ENCODE assay signal across 1 cellular context in the genomic region with DNA sequence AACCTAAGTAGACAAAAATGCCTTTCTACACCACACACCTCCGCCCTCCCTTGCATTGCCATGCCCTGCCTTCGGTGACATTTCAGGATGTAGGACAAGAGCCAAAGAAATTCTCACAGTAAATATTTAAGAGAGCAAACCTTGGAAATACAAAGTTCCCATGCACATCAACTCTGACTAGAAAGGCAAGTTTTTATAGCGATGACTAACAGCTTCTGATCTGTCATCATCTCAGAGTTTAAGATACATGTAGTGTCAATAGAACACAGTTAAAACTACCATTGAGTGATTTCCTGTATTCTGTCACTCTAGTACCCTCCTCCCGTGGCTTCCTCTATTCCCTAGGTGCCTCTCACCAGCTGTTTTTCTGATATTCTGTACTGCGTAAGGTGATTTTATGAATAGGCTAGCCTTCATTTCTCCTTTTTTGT.
TF ChIP-seq lines count a peak whose summit lies in the region.

No MANE protein-coding gene starts in this region.

TF ChIP-seq in GM23338, 12 proteins besides CTCF, POLR2A, EP300 and RAD21:
- TF ChIP-seq NANOG (IDR thresholded peaks at IDR 0.05; ENCODE audit: borderline replicate concordance), result no peak
- no peak for TF ChIP-seq JUNB (IDR thresholded peaks at IDR 0.05; ENCODE audit: unreplicated experiment)
- no peak for TF ChIP-seq EZH2phosphoT487 (IDR thresholded peaks at IDR 0.05; ENCODE audit: unreplicated experiment)
- no peak for TF ChIP-seq REST (IDR thresholded peaks at IDR 0.05; ENCODE audit: unreplicated experiment)
